In genomic region chr6:108002365-108003221, GRCh38 we compare ENCODE assay signal across 8 cellular contexts. TPM values are rescaled to one million over a fixed set of nuclear protein-coding genes. Genes with fewer than 3 reads are reported as not detected.
A peak's percentile ranks its signal among the peaks of the same experiment; 100 is the strongest.
DNase-seq lines count a peak whose midpoint lies in the region; ATAC-seq, FAIRE-seq and TF ChIP-seq lines count a peak whose summit lies in the region.

No MANE protein-coding gene starts in this region.

- intact Hi-C loops in prostate gland (cut with DNase I) = no loop called here
- intact Hi-C loops in uterus (cut with DNase I; ENCODE audit: low total_unique reads) = no loop called here

- FAIRE-seq in HTR-8/SVneo (lab: Jason Lieb, UNC) = no peak

- H3K4me3 ChIP-seq in prostate gland (no peak overlapping the region), uterus (no peak overlapping the region)

- 35% methylated on average over 9 of the region's 9 CpGs for WGBS in prostate gland

- H3K4me1 ChIP-seq in prostate gland (replicated peaks) (no peaks in the 10 kb centered on the region), uterus (no peaks in the 10 kb centered on the region)

- H3K27me3 ChIP-seq in prostate gland (replicated peaks; ENCODE audit: insufficient read depth) (no peaks in the 10 kb centered on the region), uterus (no peaks in the 10 kb centered on the region)

- DNase-seq in HTR-8/SVneo (ENCODE audit: insufficient read length, low spot score) (peak; percentile 22), SW480 (ENCODE audit: low spot score) (peak; percentile 43), glomerular visceral epithelial cell (ENCODE audit: extremely low spot score) (peak; percentile 38), prostate gland (ENCODE audit: low spot score) (peak; percentile 11), SK-N-DZ (ENCODE audit: low spot score) (no peak), uterus (no peak), OCI-M2 (lab: John Stamatoyannopoulos, UW; ENCODE audit: unreplicated experiment) (no peak)

- ATAC-seq in HG03457 (IDR thresholded peaks at IDR 0.05; ENCODE audit: unreplicated experiment) = no peak

- no peak overlapping the region for H3K27ac ChIP-seq in prostate gland
- H3K27ac ChIP-seq in uterus = no peak overlapping the region

- no peaks in the 10 kb centered on the region for H3K9me3 ChIP-seq in prostate gland
- no peaks in the 10 kb centered on the region for H3K9me3 ChIP-seq in uterus

- H3K36me3 ChIP-seq in prostate gland = no peaks in the 10 kb centered on the region
- H3K36me3 ChIP-seq in uterus = no peaks in the 10 kb centered on the region

- TF ChIP-seq CTCF in prostate gland (IDR thresholded peaks at IDR 0.05) (no peak), uterus (IDR thresholded peaks at IDR 0.05) (no peak)

- no peak for TF ChIP-seq POLR2A in prostate gland (IDR thresholded peaks at IDR 0.05)
- no peak for TF ChIP-seq POLR2A in uterus (IDR thresholded peaks at IDR 0.05)

RNA-seq across cellular contexts. Expression of gene SEC63, which starts 44.6 kb away (rescaled TPM):
- total RNA-seq in prostate gland = 10 to 100 TPM; 28.6 to 35.2 TPM
- polyA plus RNA-seq in SK-N-DZ (2014; cell fraction: cytosol; rRNA removed) = 14.3 and 17.3 TPM in 2 replicates
- 30.9 and 45.0 TPM in 2 replicates for polyA plus RNA-seq in SK-N-DZ (2014; cell fraction: nucleus; rRNA removed)
- 100 to 1,000 TPM in 1 of 4 donors, 10 to 100 TPM in 3; 24.8 to 134 (median 44.4) TPM for total RNA-seq in uterus

Comparison
In these comparisons a context has a peak if more than half of its experiments do, and no peak if none do; other contexts are left out.
1. DNase-seq: peak in HTR-8/SVneo (single experiment), SW480 (single experiment), glomerular visceral epithelial cell (single experiment) and prostate gland (single experiment); none in SK-N-DZ (single experiment), uterus (0 of 2) and OCI-M2 (single experiment).